Comparison of ENCODE assay signal across 1 cellular context in genomic region chr1:27366411-27367159, GRCh38.
TF ChIP-seq lines count a peak whose summit lies in the region.

Gene MAP3K6, minus strand, starts transcription at chr1:27366961. Its CDS starts 364 bp downstream, at chr1:27366597.

TF ChIP-seq in K562, 482 proteins besides CTCF, POLR2A, EP300 and RAD21 (continued from another document and continues in another):
- TF ChIP-seq GTF3C2 (IDR thresholded peaks at IDR 0.05; ENCODE audit: borderline replicate concordance, extremely low read depth, insufficient read length): no peak
- TF ChIP-seq ADNP (tag; IDR thresholded peaks at IDR 0.05): no peak
- TF ChIP-seq HOMEZ (CRISPR knock-in tag; IDR thresholded peaks at IDR 0.05): no peak
- no peak for TF ChIP-seq ARID3B (CRISPR knock-in tag; IDR thresholded peaks at IDR 0.05; ENCODE audit: borderline replicate concordance)
- TF ChIP-seq MED1 (CRISPR knock-in tag; IDR thresholded peaks at IDR 0.05; ENCODE audit: borderline replicate concordance): no peak
- no peak for TF ChIP-seq SMAD3 (CRISPR knock-in tag; conservative IDR thresholded peaks at IDR 0.05)
- TF ChIP-seq E2F5 (CRISPR knock-in tag; IDR thresholded peaks at IDR 0.05): no peak
- TF ChIP-seq MAFF (IDR thresholded peaks at IDR 0.05; ENCODE audit: low read length): no peak
- no peak for TF ChIP-seq ZNF280B (CRISPR knock-in tag; IDR thresholded peaks at IDR 0.05)
- peak; percentile 63 for TF ChIP-seq EGR1 (conservative IDR thresholded peaks at IDR 0.05)
- no peak for TF ChIP-seq ILK (tag; IDR thresholded peaks at IDR 0.05; ENCODE audit: borderline replicate concordance, low read depth)
- no peak for TF ChIP-seq ZNF184 (CRISPR knock-in tag; IDR thresholded peaks at IDR 0.05)
- TF ChIP-seq TRIM25 (IDR thresholded peaks at IDR 0.05; ENCODE audit: borderline replicate concordance): no peak
- TF ChIP-seq CEBPZ (IDR thresholded peaks at IDR 0.05; ENCODE audit: borderline replicate concordance, low read depth, low read length): no peak
- no peak for TF ChIP-seq POU5F1 (IDR thresholded peaks at IDR 0.05; ENCODE audit: borderline replicate concordance, low read depth, low read length, partially characterized antibody)
- no peak for TF ChIP-seq KAT2B (IDR thresholded peaks at IDR 0.05; ENCODE audit: low read depth, low read length)
- no peak for TF ChIP-seq FOXJ3 (CRISPR knock-in tag; IDR thresholded peaks at IDR 0.05)
- TF ChIP-seq MGA (IDR thresholded peaks at IDR 0.05): no peak
- no peak for TF ChIP-seq ETS2 (tag; IDR thresholded peaks at IDR 0.05; ENCODE audit: borderline replicate concordance, poor library complexity, severe bottlenecking)
- TF ChIP-seq ZNF224 (CRISPR knock-in tag; IDR thresholded peaks at IDR 0.05): no peak
- no peak for TF ChIP-seq XRCC3 (IDR thresholded peaks at IDR 0.05)
- peak; percentile 7; the same call in 1 of the 2 replicates for TF ChIP-seq TEAD4 (IDR thresholded peaks at IDR 0.05; ENCODE audit: low read length)
- TF ChIP-seq TEAD4 (CRISPR knock-in tag; IDR thresholded peaks at IDR 0.05; ENCODE audit: borderline replicate concordance): no peak
- peak; percentile 45 for TF ChIP-seq CHD1 (IDR thresholded peaks at IDR 0.05; ENCODE audit: low read length)
- TF ChIP-seq BCL6 (CRISPR knock-in tag; IDR thresholded peaks at IDR 0.05): no peak
- TF ChIP-seq CBFB (CRISPR knock-in tag; IDR thresholded peaks at IDR 0.05): no peak
- TF ChIP-seq XRCC4 (IDR thresholded peaks at IDR 0.05; ENCODE audit: extremely low read depth, insufficient read depth, insufficient read length): no peak
- TF ChIP-seq ZBTB17 (CRISPR knock-in tag; IDR thresholded peaks at IDR 0.05): 0 out of 2 replicates have a peak, but pooled peaks have one; percentile 58
- TF ChIP-seq TAF9B (IDR thresholded peaks at IDR 0.05; ENCODE audit: partially characterized antibody): no peak
- TF ChIP-seq ZNF699 (CRISPR knock-in tag; IDR thresholded peaks at IDR 0.05; ENCODE audit: insufficient replicate concordance): no peak
